In genomic region chr22:45584121-45584570, GRCh38 we compare ENCODE assay signal across 16 cellular contexts.
DNase-seq lines count a peak whose midpoint lies in the region; TF ChIP-seq lines count a peak whose summit lies in the region.
"Had no signal": no experiment of that assay in that cellular context is flagged by ENCODE, and none has a peak within 500 bp of the region (broad histone marks: within the 10 kb centered on the region; RNA-seq: fewer than 3 reads in every experiment).

No MANE protein-coding gene starts in this region.

- no peak for TF ChIP-seq CTCF in HL-60 (IDR thresholded peaks at IDR 0.05; ENCODE audit: insufficient read depth, low read length)

- intact Hi-C loops in activated naive CD4-positive, alpha-beta T cell treated with anti-CD3 and anti-CD28 coated beads for 36 hours (cut with micrococcal nuclease), result no loop called here
- intact Hi-C loops in activated T-helper 2 cell treated with anti-CD3 and anti-CD28 coated beads, Interferon-gamma antibody, Interleukin-2, Interleukin-4, amounts not matched to agents 10 μg/mL and 5 μg/mL and 100 μg/mL, durations not matched to agents 14 hours and 24 hours and 36 hours (cut with micrococcal nuclease), result no loop called here

- H3K27me3 ChIP-seq in HL-60 (ENCODE audit: insufficient read depth, poor library complexity, severe bottlenecking), result no peaks in the 10 kb centered on the region
- H3K27me3 ChIP-seq: testis had no signal

- CTCF ChIA-PET in activated naive CD4-positive, alpha-beta T cell treated with anti-CD3 and anti-CD28 coated beads for 36 hours (lab: Charles Lee), result no interaction called here

- H3K4me1 Mint-ChIP-seq in activated naive CD4-positive, alpha-beta T cell treated with anti-CD3 and anti-CD28 coated beads for 36 hours (ENCODE audit: low read depth), result peaks cover 5% of the 10 kb centered on the region
- H3K4me1 Mint-ChIP-seq in activated T-helper 2 cell treated with anti-CD3 and anti-CD28 coated beads, Interferon-gamma antibody, Interleukin-2, Interleukin-4, amounts not matched to agents 10 μg/mL and 5 μg/mL and 100 μg/mL, durations not matched to agents 14 hours and 24 hours and 36 hours (ENCODE audit: low read depth), result peaks cover 4% of the 10 kb centered on the region
- H3K4me1 Mint-ChIP-seq in T-helper 2 cell treated with Interferon-gamma antibody and Interleukin-4, amounts not matched to agents 5 μg/mL and 100 μg/mL, for 36 hours (ENCODE audit: low read depth), result peaks cover 3% of the 10 kb centered on the region

- H3K9me3 Mint-ChIP-seq in activated naive CD4-positive, alpha-beta T cell treated with anti-CD3 and anti-CD28 coated beads for 36 hours, result peaks cover 3% of the 10 kb centered on the region
- no peaks in the 10 kb centered on the region for H3K9me3 Mint-ChIP-seq in activated T-helper 2 cell treated with anti-CD3 and anti-CD28 coated beads, Interferon-gamma antibody, Interleukin-2, Interleukin-4, amounts not matched to agents 10 μg/mL and 5 μg/mL and 100 μg/mL, durations not matched to agents 14 hours and 24 hours and 36 hours
- no peaks in the 10 kb centered on the region for H3K9me3 Mint-ChIP-seq in T-helper 2 cell treated with Interferon-gamma antibody and Interleukin-4, amounts not matched to agents 5 μg/mL and 100 μg/mL, for 36 hours

- DNase-seq in AG20443 (ENCODE audit: low spot score) (peak; percentile 86), HL-60 (ENCODE audit: low read depth in 1 of 2, low spot score in 1 of 2) (peak; percentile 91 to 97), SKM-1 treated with dmso at 0.1 percent for 144 hours (lab: John Stamatoyannopoulos, UW; ENCODE audit: unreplicated experiment) (peak; percentile 69), iris pigment epithelial cell (ENCODE audit: low read depth) (peak; percentile 43), T-helper 1 cell (no peak)
- no peak for DNase-seq in activated naive CD4-positive, alpha-beta T cell treated with anti-CD3 and anti-CD28 coated beads for 36 hours
- no peak for DNase-seq in activated T-helper 2 cell treated with anti-CD3 and anti-CD28 coated beads, Interferon-gamma antibody, Interleukin-2, Interleukin-4, amounts not matched to agents 10 μg/mL and 5 μg/mL and 100 μg/mL, durations not matched to agents 14 hours and 24 hours and 36 hours (ENCODE audit: low spot score)
- DNase-seq in T-helper 2 cell treated with Interferon-gamma antibody and Interleukin-4, amounts not matched to agents 5 μg/mL and 100 μg/mL, for 36 hours (ENCODE audit: low spot score), result no peak
- DNase-seq: kidney glomerular epithelial cell, NCI-H2081 treated with DMSO at 0.1 percent for 48 hours, NCI-H748 treated with DMSO at 0.1 percent for 48 hours, testis, WERI-Rb-1 had no signal

- no peaks in the 10 kb centered on the region for H3K36me3 Mint-ChIP-seq in activated naive CD4-positive, alpha-beta T cell treated with anti-CD3 and anti-CD28 coated beads for 36 hours (ENCODE audit: low read depth)
- H3K36me3 Mint-ChIP-seq in activated T-helper 2 cell treated with anti-CD3 and anti-CD28 coated beads, Interferon-gamma antibody, Interleukin-2, Interleukin-4, amounts not matched to agents 10 μg/mL and 5 μg/mL and 100 μg/mL, durations not matched to agents 14 hours and 24 hours and 36 hours (ENCODE audit: low read depth), result no peaks in the 10 kb centered on the region
- H3K36me3 Mint-ChIP-seq in T-helper 2 cell treated with Interferon-gamma antibody and Interleukin-4, amounts not matched to agents 5 μg/mL and 100 μg/mL, for 36 hours (ENCODE audit: low read depth), result no peaks in the 10 kb centered on the region
- H3K36me3 Mint-ChIP-seq: CD4-positive, CD25-positive, alpha-beta regulatory T cell had no signal

- H3K27ac Mint-ChIP-seq in activated naive CD4-positive, alpha-beta T cell treated with anti-CD3 and anti-CD28 coated beads for 36 hours, result no peak overlapping the region
- no peak overlapping the region for H3K27ac Mint-ChIP-seq in activated T-helper 2 cell treated with anti-CD3 and anti-CD28 coated beads, Interferon-gamma antibody, Interleukin-2, Interleukin-4, amounts not matched to agents 10 μg/mL and 5 μg/mL and 100 μg/mL, durations not matched to agents 14 hours and 24 hours and 36 hours
- H3K27ac Mint-ChIP-seq in T-helper 2 cell treated with Interferon-gamma antibody and Interleukin-4, amounts not matched to agents 5 μg/mL and 100 μg/mL, for 36 hours, result no peak overlapping the region

- peak overlapping the region; percentile 10 for H3K4me3 ChIP-seq in HL-60 (replicated peaks; ENCODE audit: insufficient read depth, low read length)
- H3K4me3 ChIP-seq: heart left ventricle, prostate gland, testis had no signal

- no peaks in the 10 kb centered on the region for H3K27me3 Mint-ChIP-seq in activated naive CD4-positive, alpha-beta T cell treated with anti-CD3 and anti-CD28 coated beads for 36 hours (ENCODE audit: low read depth)
- H3K27me3 Mint-ChIP-seq in activated T-helper 2 cell treated with anti-CD3 and anti-CD28 coated beads, Interferon-gamma antibody, Interleukin-2, Interleukin-4, amounts not matched to agents 10 μg/mL and 5 μg/mL and 100 μg/mL, durations not matched to agents 14 hours and 24 hours and 36 hours (ENCODE audit: low read depth), result no peaks in the 10 kb centered on the region
- H3K27me3 Mint-ChIP-seq in T-helper 2 cell treated with Interferon-gamma antibody and Interleukin-4, amounts not matched to agents 5 μg/mL and 100 μg/mL, for 36 hours (ENCODE audit: low read depth), result no peaks in the 10 kb centered on the region

- H3K4me3 Mint-ChIP-seq in activated naive CD4-positive, alpha-beta T cell treated with anti-CD3 and anti-CD28 coated beads for 36 hours, result no peak overlapping the region
- no peak overlapping the region for H3K4me3 Mint-ChIP-seq in activated T-helper 2 cell treated with anti-CD3 and anti-CD28 coated beads, Interferon-gamma antibody, Interleukin-2, Interleukin-4, amounts not matched to agents 10 μg/mL and 5 μg/mL and 100 μg/mL, durations not matched to agents 14 hours and 24 hours and 36 hours (ENCODE audit: low read depth)
- no peak overlapping the region for H3K4me3 Mint-ChIP-seq in T-helper 2 cell treated with Interferon-gamma antibody and Interleukin-4, amounts not matched to agents 5 μg/mL and 100 μg/mL, for 36 hours
- H3K4me3 Mint-ChIP-seq: CD4-positive, CD25-positive, alpha-beta regulatory T cell had no signal

- peak overlapping the region; percentile 88 for H3K27ac ChIP-seq in HL-60 (replicated peaks)
- H3K27ac ChIP-seq: heart left ventricle, prostate gland, testis, WERI-Rb-1 had no signal

Comparison
In these comparisons a context has a peak if more than half of its experiments do, and no peak if none do; other contexts are left out.
1. DNase-seq: peak in AG20443 (single experiment), HL-60 (2 of 2), SKM-1 treated with dmso at 0.1 percent for 144 hours (single experiment) and iris pigment epithelial cell (single experiment); none in activated naive CD4-positive, alpha-beta T cell treated with anti-CD3 and anti-CD28 coated beads for 36 hours (single experiment), T-helper 1 cell (0 of 5), activated T-helper 2 cell treated with anti-CD3 and anti-CD28 coated beads, Interferon-gamma antibody, Interleukin-2, Interleukin-4, amounts not matched to agents 10 μg/mL and 5 μg/mL and 100 μg/mL, durations not matched to agents 14 hours and 24 hours and 36 hours (single experiment) and T-helper 2 cell treated with Interferon-gamma antibody and Interleukin-4, amounts not matched to agents 5 μg/mL and 100 μg/mL, for 36 hours (single experiment).